Comparison of ENCODE assay signal across 1 cellular context in genomic region chr2:199850718-199851498, GRCh38.
A peak's percentile ranks its signal among the peaks of the same experiment; 100 is the strongest.
TF ChIP-seq lines count a peak whose summit lies in the region.

TSS of gene FTCDNL1 (minus strand) at chr2:199851192. CDS start at chr2:199848962, 2,230 bp downstream.

TF ChIP-seq in HepG2, 621 proteins besides CTCF, POLR2A, EP300 and RAD21 (continued from another document and continues in another):
- TF ChIP-seq TEAD3 (CRISPR knock-in tag; optimal IDR thresholded peaks at IDR 0.05; ENCODE audit: borderline replicate concordance) (peak; percentile 22), RFX1 (IDR thresholded peaks at IDR 0.05) (no peak), JUN (CRISPR knock-in tag; IDR thresholded peaks at IDR 0.05) (0 out of 2 replicates have a peak, but pooled peaks have one; percentile 44), ZBTB4 (CRISPR knock-in tag; IDR thresholded peaks at IDR 0.05; ENCODE audit: borderline replicate concordance) (no peak), GZF1 (CRISPR knock-in tag; IDR thresholded peaks at IDR 0.05) (peak; percentile 69; the same call in 1 of the 2 replicates), PATZ1 (CRISPR knock-in tag; IDR thresholded peaks at IDR 0.05) (peak; percentile 96), ZNF484 (CRISPR knock-in tag; IDR thresholded peaks at IDR 0.05; ENCODE audit: borderline replicate concordance, low read depth) (no peak), ZSCAN30 (CRISPR knock-in tag; IDR thresholded peaks at IDR 0.05) (no peak; the same call in 1 of the 2 replicates), HIVEP1 (CRISPR knock-in tag; IDR thresholded peaks at IDR 0.05) (peak; percentile 94), SMC3 (IDR thresholded peaks at IDR 0.05; ENCODE audit: low read length) (no peak), ELF3 (CRISPR knock-in tag; IDR thresholded peaks at IDR 0.05) (peak; percentile 57; the same call in 1 of the 2 replicates), ASH2L (IDR thresholded peaks at IDR 0.05; ENCODE audit: insufficient read length, low read depth, low read length) (peak; percentile 67), ZNF720 (CRISPR knock-in tag; IDR thresholded peaks at IDR 0.05) (no peak), ZNF205 (CRISPR knock-in tag; IDR thresholded peaks at IDR 0.05) (no peak), MAZ (IDR thresholded peaks at IDR 0.05; ENCODE audit: borderline replicate concordance, low read depth, low read length) (peak; percentile 76; the same call in 1 of the 2 replicates), MAZ (CRISPR knock-in tag; IDR thresholded peaks at IDR 0.05; ENCODE audit: low read depth) (peak; percentile 91), PHF21A (CRISPR knock-in tag; IDR thresholded peaks at IDR 0.05) (peak; percentile 89), ZNF614 (CRISPR knock-in tag; IDR thresholded peaks at IDR 0.05; ENCODE audit: borderline replicate concordance) (no peak), GABPA (IDR thresholded peaks at IDR 0.05; ENCODE audit: low read depth, low read length) (no peak), GABPA (CRISPR knock-in tag; IDR thresholded peaks at IDR 0.05; ENCODE audit: low read depth) (no peak), AKAP8 (CRISPR knock-in tag; IDR thresholded peaks at IDR 0.05) (0 out of 2 replicates have a peak, but pooled peaks have one; percentile 21), KDM1A (CRISPR knock-in tag; IDR thresholded peaks at IDR 0.05) (peak; percentile 23; the same call in 1 of the 2 replicates), RFX5 (IDR thresholded peaks at IDR 0.05; ENCODE audit: low read depth, low read length) (no peak; the same call in 1 of the 2 replicates), CREBL2 (CRISPR knock-in tag; IDR thresholded peaks at IDR 0.05; ENCODE audit: borderline replicate concordance) (peak; percentile 62; the same call in 1 of the 2 replicates), TBL1XR1 (IDR thresholded peaks at IDR 0.05; ENCODE audit: borderline replicate concordance, low read length, partially characterized antibody) (no peak), ATF1 (CRISPR knock-in tag; IDR thresholded peaks at IDR 0.05) (no peak), SNAI1 (CRISPR knock-in tag; IDR thresholded peaks at IDR 0.05; ENCODE audit: borderline replicate concordance) (no peak), NKX3-1 (CRISPR knock-in tag; IDR thresholded peaks at IDR 0.05) (no peak), FOXC1 (CRISPR knock-in tag; IDR thresholded peaks at IDR 0.05; ENCODE audit: borderline replicate concordance) (peak; percentile 71), YY1 (IDR thresholded peaks at IDR 0.05; ENCODE audit: insufficient read depth, insufficient replicate concordance, low read depth, low read length) (peak; percentile 48), ATF7 (IDR thresholded peaks at IDR 0.05) (no peak), ATF7 (CRISPR knock-in tag; IDR thresholded peaks at IDR 0.05) (peak; percentile 39; the same call in 1 of the 2 replicates), KLF9 (CRISPR knock-in tag; IDR thresholded peaks at IDR 0.05; ENCODE audit: low read depth) (0 out of 2 replicates have a peak, but pooled peaks have one; percentile 12), ZNF143 (CRISPR knock-in tag; IDR thresholded peaks at IDR 0.05) (no peak), SMARCE1 (IDR thresholded peaks at IDR 0.05; ENCODE audit: borderline replicate concordance) (no peak), MEIS2 (CRISPR knock-in tag; IDR thresholded peaks at IDR 0.05) (peak; percentile 81; the same call in 1 of the 2 replicates), ZKSCAN5 (CRISPR knock-in tag; IDR thresholded peaks at IDR 0.05) (no peak), ARID4A (CRISPR knock-in tag; IDR thresholded peaks at IDR 0.05; ENCODE audit: borderline replicate concordance) (peak; percentile 68; the same call in 1 of the 2 replicates), MIER2 (CRISPR knock-in tag; IDR thresholded peaks at IDR 0.05) (no peak)
- TF ChIP-seq, protein P1, sequence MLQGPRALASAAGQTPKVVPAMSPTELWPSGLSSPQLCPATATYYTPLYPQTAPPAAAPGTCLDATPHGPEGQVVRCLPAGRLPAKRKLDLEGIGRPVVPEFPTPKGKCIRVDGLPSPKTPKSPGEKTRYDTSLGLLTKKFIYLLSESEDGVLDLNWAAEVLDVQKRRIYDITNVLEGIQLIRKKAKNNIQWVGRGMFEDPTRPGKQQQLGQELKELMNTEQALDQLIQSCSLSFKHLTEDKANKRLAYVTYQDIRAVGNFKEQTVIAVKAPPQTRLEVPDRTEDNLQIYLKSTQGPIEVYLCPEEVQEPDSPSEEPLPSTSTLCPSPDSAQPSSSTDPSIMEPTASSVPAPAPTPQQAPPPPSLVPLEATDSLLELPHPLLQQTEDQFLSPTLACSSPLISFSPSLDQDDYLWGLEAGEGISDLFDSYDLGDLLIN (CRISPR knock-in tag; IDR thresholded peaks at IDR 0.05; ENCODE audit: borderline replicate concordance) = no peak
- TF ChIP-seq, protein P2, sequence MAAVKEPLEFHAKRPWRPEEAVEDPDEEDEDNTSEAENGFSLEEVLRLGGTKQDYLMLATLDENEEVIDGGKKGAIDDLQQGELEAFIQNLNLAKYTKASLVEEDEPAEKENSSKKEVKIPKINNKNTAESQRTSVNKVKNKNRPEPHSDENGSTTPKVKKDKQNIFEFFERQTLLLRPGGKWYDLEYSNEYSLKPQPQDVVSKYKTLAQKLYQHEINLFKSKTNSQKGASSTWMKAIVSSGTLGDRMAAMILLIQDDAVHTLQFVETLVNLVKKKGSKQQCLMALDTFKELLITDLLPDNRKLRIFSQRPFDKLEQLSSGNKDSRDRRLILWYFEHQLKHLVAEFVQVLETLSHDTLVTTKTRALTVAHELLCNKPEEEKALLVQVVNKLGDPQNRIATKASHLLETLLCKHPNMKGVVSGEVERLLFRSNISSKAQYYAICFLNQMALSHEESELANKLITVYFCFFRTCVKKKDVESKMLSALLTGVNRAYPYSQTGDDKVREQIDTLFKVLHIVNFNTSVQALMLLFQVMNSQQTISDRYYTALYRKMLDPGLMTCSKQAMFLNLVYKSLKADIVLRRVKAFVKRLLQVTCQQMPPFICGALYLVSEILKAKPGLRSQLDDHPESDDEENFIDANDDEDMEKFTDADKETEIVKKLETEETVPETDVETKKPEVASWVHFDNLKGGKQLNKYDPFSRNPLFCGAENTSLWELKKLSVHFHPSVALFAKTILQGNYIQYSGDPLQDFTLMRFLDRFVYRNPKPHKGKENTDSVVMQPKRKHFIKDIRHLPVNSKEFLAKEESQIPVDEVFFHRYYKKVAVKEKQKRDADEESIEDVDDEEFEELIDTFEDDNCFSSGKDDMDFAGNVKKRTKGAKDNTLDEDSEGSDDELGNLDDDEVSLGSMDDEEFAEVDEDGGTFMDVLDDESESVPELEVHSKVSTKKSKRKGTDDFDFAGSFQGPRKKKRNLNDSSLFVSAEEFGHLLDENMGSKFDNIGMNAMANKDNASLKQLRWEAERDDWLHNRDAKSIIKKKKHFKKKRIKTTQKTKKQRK (IDR thresholded peaks at IDR 0.05; ENCODE audit: low read length) = no peak
- TF ChIP-seq, protein P3, sequence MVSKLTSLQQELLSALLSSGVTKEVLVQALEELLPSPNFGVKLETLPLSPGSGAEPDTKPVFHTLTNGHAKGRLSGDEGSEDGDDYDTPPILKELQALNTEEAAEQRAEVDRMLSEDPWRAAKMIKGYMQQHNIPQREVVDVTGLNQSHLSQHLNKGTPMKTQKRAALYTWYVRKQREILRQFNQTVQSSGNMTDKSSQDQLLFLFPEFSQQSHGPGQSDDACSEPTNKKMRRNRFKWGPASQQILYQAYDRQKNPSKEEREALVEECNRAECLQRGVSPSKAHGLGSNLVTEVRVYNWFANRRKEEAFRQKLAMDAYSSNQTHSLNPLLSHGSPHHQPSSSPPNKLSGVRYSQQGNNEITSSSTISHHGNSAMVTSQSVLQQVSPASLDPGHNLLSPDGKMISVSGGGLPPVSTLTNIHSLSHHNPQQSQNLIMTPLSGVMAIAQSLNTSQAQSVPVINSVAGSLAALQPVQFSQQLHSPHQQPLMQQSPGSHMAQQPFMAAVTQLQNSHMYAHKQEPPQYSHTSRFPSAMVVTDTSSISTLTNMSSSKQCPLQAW (CRISPR knock-in tag; IDR thresholded peaks at IDR 0.05) = no peak; the same call in 1 of the 2 replicates
- TF ChIP-seq, protein P4, sequence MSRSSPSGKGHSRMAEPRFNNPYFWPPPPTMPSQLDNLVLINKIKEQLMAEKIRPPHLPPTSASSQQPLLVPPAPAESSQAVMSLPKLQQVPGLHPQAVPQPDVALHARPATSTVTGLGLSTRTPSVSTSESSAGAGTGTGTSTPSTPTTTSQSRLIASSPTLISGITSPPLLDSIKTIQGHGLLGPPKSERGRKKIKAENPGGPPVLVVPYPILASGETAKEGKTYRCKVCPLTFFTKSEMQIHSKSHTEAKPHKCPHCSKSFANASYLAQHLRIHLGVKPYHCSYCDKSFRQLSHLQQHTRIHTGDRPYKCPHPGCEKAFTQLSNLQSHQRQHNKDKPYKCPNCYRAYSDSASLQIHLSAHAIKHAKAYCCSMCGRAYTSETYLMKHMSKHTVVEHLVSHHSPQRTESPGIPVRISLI (CRISPR knock-in tag; IDR thresholded peaks at IDR 0.05; ENCODE audit: borderline replicate concordance) = no peak
- TF ChIP-seq, protein P5, sequence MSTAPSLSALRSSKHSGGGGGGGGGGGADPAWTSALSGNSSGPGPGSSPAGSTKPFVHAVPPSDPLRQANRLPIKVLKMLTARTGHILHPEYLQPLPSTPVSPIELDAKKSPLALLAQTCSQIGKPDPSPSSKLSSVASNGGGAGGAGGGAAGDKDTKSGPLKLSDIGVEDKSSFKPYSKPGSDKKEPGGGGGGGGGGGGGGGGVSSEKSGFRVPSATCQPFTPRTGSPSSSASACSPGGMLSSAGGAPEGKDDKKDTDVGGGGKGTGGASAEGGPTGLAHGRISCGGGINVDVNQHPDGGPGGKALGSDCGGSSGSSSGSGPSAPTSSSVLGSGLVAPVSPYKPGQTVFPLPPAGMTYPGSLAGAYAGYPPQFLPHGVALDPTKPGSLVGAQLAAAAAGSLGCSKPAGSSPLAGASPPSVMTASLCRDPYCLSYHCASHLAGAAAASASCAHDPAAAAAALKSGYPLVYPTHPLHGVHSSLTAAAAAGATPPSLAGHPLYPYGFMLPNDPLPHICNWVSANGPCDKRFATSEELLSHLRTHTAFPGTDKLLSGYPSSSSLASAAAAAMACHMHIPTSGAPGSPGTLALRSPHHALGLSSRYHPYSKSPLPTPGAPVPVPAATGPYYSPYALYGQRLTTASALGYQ (CRISPR knock-in tag; IDR thresholded peaks at IDR 0.05) = no peak
- TF ChIP-seq, protein P6, sequence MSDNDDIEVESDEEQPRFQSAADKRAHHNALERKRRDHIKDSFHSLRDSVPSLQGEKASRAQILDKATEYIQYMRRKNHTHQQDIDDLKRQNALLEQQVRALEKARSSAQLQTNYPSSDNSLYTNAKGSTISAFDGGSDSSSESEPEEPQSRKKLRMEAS (IDR thresholded peaks at IDR 0.05) = peak; percentile 93
